In the genomic region with DNA sequence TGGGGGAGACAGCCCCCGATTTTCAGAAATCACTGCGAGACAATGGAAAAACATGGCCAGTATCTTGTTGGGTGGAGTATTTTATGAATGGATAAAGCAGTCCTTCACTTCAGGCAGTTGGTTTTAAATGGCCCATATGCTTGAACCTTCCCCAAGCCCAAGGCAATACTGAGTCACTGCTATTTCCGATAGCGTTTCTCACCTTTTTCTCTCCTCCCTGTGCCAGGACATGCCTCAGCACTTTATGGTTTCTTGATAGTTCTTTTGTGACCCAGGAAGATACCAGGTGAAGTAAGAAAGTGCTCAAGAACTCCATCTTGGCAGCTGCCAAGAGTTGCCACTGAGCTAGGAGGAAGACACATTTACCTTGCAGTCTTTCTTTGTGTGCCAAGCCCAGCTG, we compare ENCODE assay signal across 30 cellular contexts. TPM values are rescaled to one million over a fixed set of nuclear protein-coding genes. Genes with fewer than 3 reads are reported as not detected.
"Had no signal": no experiment of that assay in that cellular context is flagged by ENCODE, and none has a peak within 500 bp of the region (broad histone marks: within the 10 kb centered on the region; RNA-seq: fewer than 3 reads in every experiment).

No MANE protein-coding gene starts in this region.

- H3K4me2 ChIP-seq: SK-N-SH had no signal

- H3K36me3 Mint-ChIP-seq: activated naive CD8-positive, alpha-beta T cell; brain had no signal

- DNase-seq: activated CD4-positive, alpha-beta memory T cell treated with anti-CD3 and anti-CD28 coated beads, Interleukin-2, amount 10 ng/mL, durations not matched to agents 7 days and 5 days; activated CD4-positive, alpha-beta T cell treated with anti-CD3 and anti-CD28 coated beads, Interleukin-2, amount 10 ng/mL, durations not matched to agents 7 days and 5 days; activated CD4-positive, CD25-positive, alpha-beta regulatory T cell; activated gamma-delta T cell; activated naive CD4-positive, alpha-beta T cell treated with anti-CD3 and anti-CD28 coated beads for 36 hours; activated T-cell treated with anti-CD3 and anti-CD28 coated beads for 4 hours; activated T-cell treated with anti-CD3 and anti-CD28 coated beads, Interleukin-2, amount 50 U/mL, for 48 hours; IMR-90; Kasumi-1; KBM-7; NCI-H1048; NCI-H146; NCI-H187 treated with DMSO at 0.1 percent for 48 hours; NCI-H2081 treated with DMSO at 0.1 percent for 48 hours; NCI-H2171; NCI-H2227 treated with DMSO at 0.1 percent for 48 hours; NCI-H526; NCI-H82; SJCRH30; SK-N-SH; T-helper 1 cell had no signal

- H3K4me1 ChIP-seq: SJCRH30 had no signal

- H3K27ac ChIP-seq: SJCRH30, VCaP had no signal

- H3K36me3 ChIP-seq: SJCRH30 had no signal

- H3K27me3 ChIP-seq: SJCRH30 had no signal

- H3K4me3 ChIP-seq: SJCRH30 had no signal

- H3K4me3 Mint-ChIP-seq: activated CD4-positive, alpha-beta memory T cell treated with anti-CD3 and anti-CD28 coated beads, Interleukin-2, amount 10 ng/mL, durations not matched to agents 7 days and 5 days; activated CD4-positive, alpha-beta T cell treated with anti-CD3 and anti-CD28 coated beads, Interleukin-2, amount 10 ng/mL, durations not matched to agents 7 days and 5 days; activated naive CD4-positive, alpha-beta T cell treated with anti-CD3 and anti-CD28 coated beads for 36 hours; activated naive CD8-positive, alpha-beta T cell; activated T-helper 17 cell treated with anti-CD3 and anti-CD28 coated beads, Interleukin-2, amount 50 U/mL, for 72 hours; brain had no signal

- H3K27me3 Mint-ChIP-seq: brain had no signal

- H3K4me1 Mint-ChIP-seq: activated CD4-positive, alpha-beta memory T cell treated with anti-CD3 and anti-CD28 coated beads, Interleukin-2, amount 10 ng/mL, durations not matched to agents 7 days and 5 days; activated CD4-positive, alpha-beta T cell treated with anti-CD3 and anti-CD28 coated beads, Interleukin-2, amount 10 ng/mL, durations not matched to agents 7 days and 5 days had no signal

- H3K9me3 ChIP-seq: SJCRH30, SK-N-SH had no signal

- ATAC-seq: activated T-helper 17 cell treated with anti-CD3 and anti-CD28 coated beads, Interleukin-2, amount 50 U/mL, for 72 hours; Right ventricle myocardium inferior had no signal

- H3K27ac Mint-ChIP-seq: activated CD4-positive, alpha-beta memory T cell treated with anti-CD3 and anti-CD28 coated beads, Interleukin-2, amount 10 ng/mL, durations not matched to agents 7 days and 5 days; activated CD4-positive, alpha-beta T cell treated with anti-CD3 and anti-CD28 coated beads, Interleukin-2, amount 10 ng/mL, durations not matched to agents 7 days and 5 days; activated naive CD4-positive, alpha-beta T cell treated with anti-CD3 and anti-CD28 coated beads for 36 hours; activated naive CD8-positive, alpha-beta T cell; activated T-helper 17 cell treated with anti-CD3 and anti-CD28 coated beads, Interleukin-2, amount 50 U/mL, for 72 hours; brain had no signal

- H3K9me3 Mint-ChIP-seq: activated CD4-positive, alpha-beta memory T cell treated with anti-CD3 and anti-CD28 coated beads, Interleukin-2, amount 10 ng/mL, durations not matched to agents 7 days and 5 days; activated CD4-positive, alpha-beta T cell treated with anti-CD3 and anti-CD28 coated beads, Interleukin-2, amount 10 ng/mL, durations not matched to agents 7 days and 5 days; activated naive CD4-positive, alpha-beta T cell treated with anti-CD3 and anti-CD28 coated beads for 36 hours; activated T-helper 17 cell treated with anti-CD3 and anti-CD28 coated beads, Interleukin-2, amount 50 U/mL, for 72 hours had no signal

- H3K9ac ChIP-seq: SK-N-SH had no signal

RNA-seq across cellular contexts. Expression of a gene that starts 26.8 kb away (rescaled TPM):
- total RNA-seq: activated CD4-positive, alpha-beta memory T cell treated with anti-CD3 and anti-CD28 coated beads, Interleukin-2, amount 10 ng/mL, durations not matched to agents 7 days and 5 days; activated CD4-positive, alpha-beta T cell treated with anti-CD3 and anti-CD28 coated beads, Interleukin-2, amount 10 ng/mL, durations not matched to agents 7 days and 5 days; activated naive CD4-positive, alpha-beta T cell treated with anti-CD3 and anti-CD28 coated beads for 36 hours; activated T-helper 17 cell treated with anti-CD3 and anti-CD28 coated beads, Interleukin-2, amount 50 U/mL, for 72 hours; IMR-90; NCI-H460; OCI-LY7; Right ventricle myocardium inferior; RPMI7951; SJCRH30 had no signal
- polyA plus RNA-seq: adipose tissue, IMR-90, SK-N-SH had no signal
